ENCODE assay signal across 8 cellular contexts in the genomic region with DNA sequence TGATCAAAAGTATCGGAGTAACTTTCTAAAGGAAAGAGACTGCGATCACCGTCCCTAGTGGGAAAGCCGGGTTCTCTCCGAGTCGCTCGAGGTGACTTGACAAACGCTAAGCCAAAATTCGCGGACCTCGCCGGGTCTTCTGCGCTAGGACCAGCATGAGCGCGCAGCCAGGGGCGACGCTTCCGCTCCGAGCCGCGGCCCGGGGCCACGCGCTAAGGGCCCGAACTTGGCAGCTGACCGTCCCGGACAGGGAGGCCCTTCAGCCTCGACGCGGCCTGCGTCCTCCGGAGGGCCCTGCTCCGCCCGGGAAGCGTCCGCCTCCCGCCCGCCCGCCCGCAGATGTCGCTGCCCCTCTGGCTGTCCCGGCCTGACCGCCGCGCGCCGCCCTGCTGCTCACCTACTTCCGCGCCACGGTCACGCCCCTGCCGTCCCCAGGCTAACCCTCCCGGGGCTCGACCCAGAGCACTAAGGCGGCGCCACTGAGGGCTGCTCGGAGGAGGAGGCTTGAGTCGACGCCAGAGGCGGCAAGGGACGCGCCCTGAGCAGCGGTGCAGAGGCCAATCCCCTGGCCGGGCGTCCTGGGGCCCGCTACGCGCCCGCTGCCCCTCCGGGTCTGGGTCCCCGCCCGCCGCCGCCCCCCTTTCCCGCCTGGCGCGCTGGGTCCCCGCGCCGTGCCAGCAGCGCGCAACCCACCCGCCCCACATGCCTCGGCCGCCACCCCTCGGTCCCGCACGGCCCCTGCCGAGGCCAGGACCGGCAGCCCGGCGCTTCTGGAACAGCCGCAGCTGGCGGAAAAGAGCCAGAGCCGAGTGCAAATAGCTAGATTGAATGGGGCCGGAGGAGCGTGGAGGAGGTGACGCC. TPM values are rescaled to one million over a fixed set of nuclear protein-coding genes. Genes with fewer than 3 reads are reported as not detected.
A peak's percentile ranks its signal among the peaks of the same experiment; 100 is the strongest.
DNase-seq lines count a peak whose midpoint lies in the region; ATAC-seq and TF ChIP-seq lines count a peak whose summit lies in the region.

No MANE protein-coding gene starts in this region.

- H3K4me1 ChIP-seq in MM.1S (ENCODE audit: low read length) (peaks cover 13% of the 10 kb centered on the region), adipocyte (ENCODE audit: control insufficient read depth, insufficient read depth, low read length) (peaks cover 31% of the 10 kb centered on the region), right cardiac atrium (ENCODE audit: control insufficient read depth, insufficient read depth, low read length) (peaks cover 1% of the 10 kb centered on the region)

- H3K9me3 ChIP-seq in MM.1S (replicated peaks; ENCODE audit: insufficient read depth, low read length) = no peaks in the 10 kb centered on the region
- H3K9me3 ChIP-seq in adipocyte (ENCODE audit: control insufficient read depth, low read length) = no peaks in the 10 kb centered on the region
- no peaks in the 10 kb centered on the region for H3K9me3 ChIP-seq in right cardiac atrium (ENCODE audit: control insufficient read depth, low read length)

- intact Hi-C loops in right cardiac atrium (cut with DNase I) = loop anchor here in 2 of 4 donors (10.0 kb wide), 3 partner anchors 188 to 712 kb away; no protein-coding TSS in a partner anchor

- no peaks in the 10 kb centered on the region for H3K9me2 ChIP-seq in MM.1S (replicated peaks; ENCODE audit: insufficient read depth, low read length)

- peak overlapping the region; percentile 86 for H2AFZ ChIP-seq in MM.1S (ENCODE audit: low read length)

- H3K27ac ChIP-seq in MM.1S (ENCODE audit: low read length) (peak overlapping the region; percentile 91), right cardiac atrium (ENCODE audit: low read length) (peak overlapping the region; percentile 86)

- H3F3A ChIP-seq in MM.1S (ENCODE audit: insufficient read depth, low read length) = peaks cover 14% of the 10 kb centered on the region; the same call in 1 of the 2 replicates

- H3K9ac ChIP-seq in MM.1S (ENCODE audit: low read length) (peak overlapping the region; percentile 87), adipocyte (ENCODE audit: low read length) (peak overlapping the region; percentile 91)

- H4K20me1 ChIP-seq in MM.1S (ENCODE audit: insufficient read depth, low read length) = no peaks in the 10 kb centered on the region

- H3K27me3 ChIP-seq in GM06990 (replicated peaks; ENCODE audit: control insufficient read depth, insufficient read depth, low read length) (no peaks in the 10 kb centered on the region), H7 (ENCODE audit: control insufficient read depth, insufficient read depth, low read length) (peaks cover 11% of the 10 kb centered on the region), MM.1S (replicated peaks; ENCODE audit: insufficient read depth, low read length) (peaks cover 39% of the 10 kb centered on the region), adipocyte (replicated peaks; ENCODE audit: control insufficient read depth, insufficient read depth, low read length) (no peaks in the 10 kb centered on the region), right cardiac atrium (ENCODE audit: control insufficient read depth, insufficient read depth) (no peaks in the 10 kb centered on the region)

- peak overlapping the region; percentile 96 for H3K4me2 ChIP-seq in MM.1S (ENCODE audit: low read depth, low read length)

- H3K4me3 ChIP-seq in GM06990 (replicated peaks; ENCODE audit: low read depth, low read length) (peak overlapping the region; percentile 73), H7 (ENCODE audit: insufficient read depth, low read depth, low read length) (peak overlapping the region; percentile 73), MM.1S (ENCODE audit: low read length) (peak overlapping the region; percentile 87), adipocyte (ENCODE audit: low read length) (peak overlapping the region; percentile 96), right cardiac atrium (ENCODE audit: low read length) (peak overlapping the region; percentile 52)

- peak; percentile 85 for DNase-seq in GM06990 (ENCODE audit: extremely low read depth, insufficient read length)
- DNase-seq in H7 = peak; percentile 82
- DNase-seq in MM.1S = peak; percentile 89
- peak; percentile 83 for DNase-seq in SW480 (ENCODE audit: low spot score)
- peak; percentile 85 for DNase-seq in adipocyte (ENCODE audit: low read depth)
- DNase-seq in right cardiac atrium = peak; percentile 94 to 97 (median 96)
- DNase-seq in retina = peak; percentile 72
- DNase-seq in cerebellar cortex (ENCODE audit: low spot score) = no peak

- ATAC-seq in right cardiac atrium = peak; percentile 89 to 91

- H3K36me3 ChIP-seq in GM06990 (ENCODE audit: control insufficient read depth, insufficient read depth, low read length) (peaks cover 6% of the 10 kb centered on the region), H7 (replicated peaks; ENCODE audit: control insufficient read depth, insufficient read depth, low read length) (peaks cover 2% of the 10 kb centered on the region; the same call in 1 of the 2 replicates), MM.1S (replicated peaks; ENCODE audit: insufficient read depth, low read length) (no peaks in the 10 kb centered on the region), adipocyte (ENCODE audit: control insufficient read depth, insufficient read depth, low read length, severe bottlenecking) (peaks cover 17% of the 10 kb centered on the region)

- WGBS in right cardiac atrium = under 1% methylated on average over 98 of the region's 98 CpGs

- H3K79me2 ChIP-seq in MM.1S (ENCODE audit: low read length) = no peaks in the 10 kb centered on the region

- TF ChIP-seq CTCF in GM06990 (IDR thresholded peaks at IDR 0.05; ENCODE audit: insufficient read depth, low read length, poor library complexity, severe bottlenecking) = peak; percentile 21
- TF ChIP-seq CTCF in MM.1S (IDR thresholded peaks at IDR 0.05; ENCODE audit: low read length) = no peak; the same call in none of the 2 replicates

RNA-seq across cellular contexts. Expression of a gene that starts 0.9 kb away (rescaled TPM):
- 16.5 and 16.6 TPM in 2 replicates for total RNA-seq in H7 (2014; rRNA removed; shearing (Covaris generic))
- total RNA-seq in right cardiac atrium = 1 to 10 TPM; 4.6 to 5.1 (median 4.9) TPM
- polyA plus RNA-seq in right cardiac atrium = 4.7 TPM
